In the genomic region with DNA sequence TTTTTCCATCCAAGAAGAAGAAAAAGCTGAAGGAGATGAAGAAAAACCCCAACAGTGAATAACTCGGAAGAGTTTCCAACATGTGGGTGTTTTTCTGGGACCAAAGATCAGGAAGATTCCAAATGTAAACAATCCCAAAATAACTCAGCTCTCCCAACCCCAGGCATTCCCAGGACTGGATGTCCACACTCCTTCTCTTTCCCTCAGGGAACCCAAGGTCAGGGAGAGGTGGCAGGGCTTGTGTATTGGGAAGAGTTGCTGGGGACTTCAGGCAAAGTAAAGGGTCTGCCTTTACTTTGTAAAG, we compare ENCODE assay signal across 1 cellular context.
TF ChIP-seq lines count a peak whose summit lies in the region.

No MANE protein-coding gene starts in this region.

TF ChIP-seq in WTC11, 78 proteins besides CTCF, POLR2A, EP300 and RAD21 (continued from another document):
- no peak for TF ChIP-seq RELA (CRISPR knock-in tag; IDR thresholded peaks at IDR 0.05; ENCODE audit: borderline replicate concordance)
- no peak for TF ChIP-seq TEAD4 (CRISPR knock-in tag; IDR thresholded peaks at IDR 0.05)
- TF ChIP-seq NFYB (CRISPR knock-in tag; conservative IDR thresholded peaks at IDR 0.05; ENCODE audit: low read depth): no peak
- TF ChIP-seq, protein P1, sequence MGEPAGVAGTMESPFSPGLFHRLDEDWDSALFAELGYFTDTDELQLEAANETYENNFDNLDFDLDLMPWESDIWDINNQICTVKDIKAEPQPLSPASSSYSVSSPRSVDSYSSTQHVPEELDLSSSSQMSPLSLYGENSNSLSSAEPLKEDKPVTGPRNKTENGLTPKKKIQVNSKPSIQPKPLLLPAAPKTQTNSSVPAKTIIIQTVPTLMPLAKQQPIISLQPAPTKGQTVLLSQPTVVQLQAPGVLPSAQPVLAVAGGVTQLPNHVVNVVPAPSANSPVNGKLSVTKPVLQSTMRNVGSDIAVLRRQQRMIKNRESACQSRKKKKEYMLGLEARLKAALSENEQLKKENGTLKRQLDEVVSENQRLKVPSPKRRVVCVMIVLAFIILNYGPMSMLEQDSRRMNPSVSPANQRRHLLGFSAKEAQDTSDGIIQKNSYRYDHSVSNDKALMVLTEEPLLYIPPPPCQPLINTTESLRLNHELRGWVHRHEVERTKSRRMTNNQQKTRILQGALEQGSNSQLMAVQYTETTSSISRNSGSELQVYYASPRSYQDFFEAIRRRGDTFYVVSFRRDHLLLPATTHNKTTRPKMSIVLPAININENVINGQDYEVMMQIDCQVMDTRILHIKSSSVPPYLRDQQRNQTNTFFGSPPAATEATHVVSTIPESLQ (CRISPR knock-in tag; IDR thresholded peaks at IDR 0.05): no peak
- TF ChIP-seq, protein P2, sequence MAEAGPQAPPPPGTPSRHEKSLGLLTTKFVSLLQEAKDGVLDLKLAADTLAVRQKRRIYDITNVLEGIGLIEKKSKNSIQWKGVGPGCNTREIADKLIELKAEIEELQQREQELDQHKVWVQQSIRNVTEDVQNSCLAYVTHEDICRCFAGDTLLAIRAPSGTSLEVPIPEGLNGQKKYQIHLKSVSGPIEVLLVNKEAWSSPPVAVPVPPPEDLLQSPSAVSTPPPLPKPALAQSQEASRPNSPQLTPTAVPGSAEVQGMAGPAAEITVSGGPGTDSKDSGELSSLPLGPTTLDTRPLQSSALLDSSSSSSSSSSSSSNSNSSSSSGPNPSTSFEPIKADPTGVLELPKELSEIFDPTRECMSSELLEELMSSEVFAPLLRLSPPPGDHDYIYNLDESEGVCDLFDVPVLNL (CRISPR knock-in tag; IDR thresholded peaks at IDR 0.05; ENCODE audit: borderline replicate concordance, low read depth): no peak
- no peak for TF ChIP-seq ESRRA (CRISPR knock-in tag; IDR thresholded peaks at IDR 0.05; ENCODE audit: borderline replicate concordance)
- TF ChIP-seq, protein P3, sequence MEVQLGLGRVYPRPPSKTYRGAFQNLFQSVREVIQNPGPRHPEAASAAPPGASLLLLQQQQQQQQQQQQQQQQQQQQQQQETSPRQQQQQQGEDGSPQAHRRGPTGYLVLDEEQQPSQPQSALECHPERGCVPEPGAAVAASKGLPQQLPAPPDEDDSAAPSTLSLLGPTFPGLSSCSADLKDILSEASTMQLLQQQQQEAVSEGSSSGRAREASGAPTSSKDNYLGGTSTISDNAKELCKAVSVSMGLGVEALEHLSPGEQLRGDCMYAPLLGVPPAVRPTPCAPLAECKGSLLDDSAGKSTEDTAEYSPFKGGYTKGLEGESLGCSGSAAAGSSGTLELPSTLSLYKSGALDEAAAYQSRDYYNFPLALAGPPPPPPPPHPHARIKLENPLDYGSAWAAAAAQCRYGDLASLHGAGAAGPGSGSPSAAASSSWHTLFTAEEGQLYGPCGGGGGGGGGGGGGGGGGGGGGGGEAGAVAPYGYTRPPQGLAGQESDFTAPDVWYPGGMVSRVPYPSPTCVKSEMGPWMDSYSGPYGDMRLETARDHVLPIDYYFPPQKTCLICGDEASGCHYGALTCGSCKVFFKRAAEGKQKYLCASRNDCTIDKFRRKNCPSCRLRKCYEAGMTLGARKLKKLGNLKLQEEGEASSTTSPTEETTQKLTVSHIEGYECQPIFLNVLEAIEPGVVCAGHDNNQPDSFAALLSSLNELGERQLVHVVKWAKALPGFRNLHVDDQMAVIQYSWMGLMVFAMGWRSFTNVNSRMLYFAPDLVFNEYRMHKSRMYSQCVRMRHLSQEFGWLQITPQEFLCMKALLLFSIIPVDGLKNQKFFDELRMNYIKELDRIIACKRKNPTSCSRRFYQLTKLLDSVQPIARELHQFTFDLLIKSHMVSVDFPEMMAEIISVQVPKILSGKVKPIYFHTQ (CRISPR knock-in tag; IDR thresholded peaks at IDR 0.05): no peak
- no peak for TF ChIP-seq SP1 (CRISPR knock-in tag; conservative IDR thresholded peaks at IDR 0.05)
- TF ChIP-seq ZNF416 (CRISPR knock-in tag; IDR thresholded peaks at IDR 0.05): no peak
- TF ChIP-seq PRRX2 (CRISPR knock-in tag; IDR thresholded peaks at IDR 0.05): no peak
- TF ChIP-seq, protein P4, sequence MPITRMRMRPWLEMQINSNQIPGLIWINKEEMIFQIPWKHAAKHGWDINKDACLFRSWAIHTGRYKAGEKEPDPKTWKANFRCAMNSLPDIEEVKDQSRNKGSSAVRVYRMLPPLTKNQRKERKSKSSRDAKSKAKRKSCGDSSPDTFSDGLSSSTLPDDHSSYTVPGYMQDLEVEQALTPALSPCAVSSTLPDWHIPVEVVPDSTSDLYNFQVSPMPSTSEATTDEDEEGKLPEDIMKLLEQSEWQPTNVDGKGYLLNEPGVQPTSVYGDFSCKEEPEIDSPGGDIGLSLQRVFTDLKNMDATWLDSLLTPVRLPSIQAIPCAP (CRISPR knock-in tag; IDR thresholded peaks at IDR 0.05): no peak
- no peak for TF ChIP-seq NR2C2 (CRISPR knock-in tag; IDR thresholded peaks at IDR 0.05)
- TF ChIP-seq ZNF671 (CRISPR knock-in tag; IDR thresholded peaks at IDR 0.05): no peak
- no peak for TF ChIP-seq OVOL2 (CRISPR knock-in tag; IDR thresholded peaks at IDR 0.05; ENCODE audit: borderline replicate concordance)
TF ChIP-seq in WTC11: peak in this region for 0.
